ENCODE assay signal across 16 cellular contexts in genomic region chr19:49565261-49565660, GRCh38. TPM values are rescaled to one million over a fixed set of nuclear protein-coding genes. Genes with fewer than 3 reads are reported as not detected.
A peak's percentile ranks its signal among the peaks of the same experiment; 100 is the strongest.
DNase-seq lines count a peak whose midpoint lies in the region; ATAC-seq, FAIRE-seq and TF ChIP-seq lines count a peak whose summit lies in the region.
"Had no signal": no experiment of that assay in that cellular context is flagged by ENCODE, and none has a peak within 500 bp of the region (broad histone marks: within the 10 kb centered on the region; RNA-seq: fewer than 3 reads in every experiment).

No MANE protein-coding gene starts in this region.

- H3K9ac ChIP-seq in K562 (ENCODE audit: insufficient read depth in 1 of 2, low read depth in 2 of 2, low read length in 2 of 2): no peak overlapping the region

- peaks cover 3% of the 10 kb centered on the region for H3K9me1 ChIP-seq in K562 (ENCODE audit: control insufficient read depth, insufficient read depth, low read length)

- no peak for TF ChIP-seq RAD21 in K562 (CRISPR knock-in tag; conservative IDR thresholded peaks at IDR 0.05 in 1 of 2, IDR thresholded peaks at IDR 0.05 in 1 of 2)

- no peak for TF ChIP-seq CTCF in K562 (IDR thresholded peaks at IDR 0.05 in 2 of 3, conservative IDR thresholded peaks at IDR 0.05 in 1 of 3; ENCODE audit: insufficient read depth in 2 of 3, low read depth in 1 of 3, low read length in 3 of 3)
- TF ChIP-seq CTCF in upper lobe of right lung (IDR thresholded peaks at IDR 0.05): no peak

- WGBS in K562 (ENCODE audit: insufficient coverage, low coverage, missing lambda C conversion rate): 47% methylated on average over 4 of the region's 4 CpGs

- H3K4me3 ChIP-seq in K562: no peak overlapping the region
- no peak overlapping the region for H3K4me3 ChIP-seq in upper lobe of right lung

- no peak overlapping the region for H3K27ac ChIP-seq in K562 (ENCODE audit: extremely low read depth, low read depth, low read length)
- H3K27ac ChIP-seq in upper lobe of right lung: peak overlapping the region; percentile 30
- H3K27ac ChIP-seq: neutrophil had no signal

- H3K4me2 ChIP-seq in K562 (ENCODE audit: insufficient read depth, low read length): no peak overlapping the region

- DNase-seq in stimulated activated naive CD4-positive, alpha-beta T cell (lab: John Stamatoyannopoulos, UW): peak in 4 of 6 experiments; percentile 23 to 62 (median 54)
- DNase-seq in stimulated activated naive CD4-positive, alpha-beta T cell treated with Interleukin-2 at 50 U/mL for 16 hours (lab: John Stamatoyannopoulos, UW): no peak
- DNase-seq in K562 (ENCODE audit: extremely low read depth in 1 of 4, low spot score in 3 of 4): no peak
- DNase-seq in left colon: peak; percentile 82 to 83
- DNase-seq in upper lobe of right lung: no peak
- DNase-seq: activated CD8-positive, alpha-beta memory T cell treated with anti-CD3 and anti-CD28 coated beads, Interleukin-2, amount 50 U/mL, for 48 hours; GDM1; NCI-H226; T-helper 9 cell had no signal

- no peak for TF ChIP-seq POLR2A in K562 (conservative IDR thresholded peaks at IDR 0.05)

- in situ Hi-C loops in K562 (cut with MboI): loop anchor here (5.0 kb wide), 1 partner anchor 58 kb away; no protein-coding TSS in a partner anchor

- ATAC-seq in K562 (no peak), left colon (peak; percentile 46), upper lobe of right lung (no peak), HG03342 (IDR thresholded peaks at IDR 0.05; ENCODE audit: unreplicated experiment) (no peak), HG02678 (IDR thresholded peaks at IDR 0.05; ENCODE audit: unreplicated experiment) (no peak), HG02852 (IDR thresholded peaks at IDR 0.05; ENCODE audit: unreplicated experiment) (no peak)

- H3K36me3 ChIP-seq in K562 (ENCODE audit: control insufficient read depth, insufficient read depth, low read length) (peaks cover 28% of the 10 kb centered on the region), upper lobe of right lung (no peaks in the 10 kb centered on the region)

- TF ChIP-seq EP300 in K562 (IDR thresholded peaks at IDR 0.05; ENCODE audit: low read length): no peak

- POLR2A ChIA-PET in K562 (lab: Yijun Ruan, JAX): interaction anchor here (0.6 to 1.1 kb wide), 4 partner anchors 14 to 601 kb away, joined by 3 to 4 read pairs (median 3); partner anchors contain the start of gene RPS11

- H3K27me3 ChIP-seq in K562 (ENCODE audit: control insufficient read depth in 2 of 2, insufficient read depth in 2 of 2, low read length in 2 of 2) (no peaks in the 10 kb centered on the region), upper lobe of right lung (no peaks in the 10 kb centered on the region)
- H3K27me3 ChIP-seq: neutrophil had no signal

- CTCF ChIA-PET in K562 (lab: Yijun Ruan, JAX; ENCODE audit: low intra/inter-chr PET ratio): no interaction called here

- H3K79me2 ChIP-seq in K562 (ENCODE audit: control insufficient read depth, insufficient read depth, low read length): peaks cover 63% of the 10 kb centered on the region

- peaks cover 3% of the 10 kb centered on the region; the same call in 1 of the 2 replicates for H4K20me1 ChIP-seq in K562 (replicated peaks; ENCODE audit: control insufficient read depth, insufficient read depth, low read length)

- no peaks in the 10 kb centered on the region for H3K9me3 ChIP-seq in K562 (replicated peaks; ENCODE audit: control insufficient read depth, insufficient read depth, low read depth, low read length)
- no peaks in the 10 kb centered on the region for H3K9me3 ChIP-seq in upper lobe of right lung
- H3K9me3 ChIP-seq: neutrophil had no signal

- peaks cover 13 to 16% of the 10 kb centered on the region in 2 experiments for H3K4me1 ChIP-seq in K562 (replicated peaks in 1 of 2; ENCODE audit: control insufficient read depth in 2 of 2, insufficient read depth in 2 of 2, low read length in 2 of 2)
- H3K4me1 ChIP-seq in upper lobe of right lung: peaks cover 21% of the 10 kb centered on the region

- intact Hi-C loops in K562 (cut with micrococcal nuclease) (no loop called here), left colon (cut with DNase I, micrococcal nuclease) (no loop called here), upper lobe of right lung (cut with DNase I) (no loop called here)

- BruUV-seq in K562 (replicated peaks; lab: Mats Ljungman, UMichigan): no TSS peak

- FAIRE-seq in K562 (lab: Jason Lieb, UNC): no peak
- FAIRE-seq: islet of Langerhans had no signal

- no peak overlapping the region for H2AFZ ChIP-seq in K562 (ENCODE audit: low read depth, low read length)

RNA-seq across cellular contexts. Expression of gene NOSIP, which starts 15.1 kb away (rescaled TPM):
- total RNA-seq in K562 (2011; cell fraction: chromatin; rRNA removed; ENCODE audit: low replicate concordance): 37.6 and 115 TPM in 2 replicates
- total RNA-seq in K562 (2011; cell fraction: nucleolus; rRNA removed): 84.5 and 91.1 TPM in 2 replicates
- 70.0 and 84.8 TPM in 2 replicates for total RNA-seq in K562 (2011; cell fraction: nucleoplasm; rRNA removed)
- 153 and 184 TPM in 2 replicates for total RNA-seq in K562 (2014; rRNA removed)
- 29.5 and 44.9 TPM in 2 replicates for total RNA-seq in K562 (2014; rRNA removed; fragmentation: Illumina TruSeq; extraction: Trizol)
- total RNA-seq in K562 (2015; rRNA removed; fragmentation: Illumina TruSeq; extraction: Trizol): 109 and 112 TPM in 2 replicates
- 118 and 130 TPM in 2 replicates for total RNA-seq in K562 (2021)
- polyA plus RNA-seq in K562 (2011; rRNA removed): 79.9 and 94.3 TPM in 2 replicates
- polyA plus RNA-seq in K562 (2011; cell fraction: cytosol; rRNA removed): 138 and 295 TPM in 2 replicates
- polyA plus RNA-seq in K562 (2011; cell fraction: nucleus; rRNA removed): 106 and 158 TPM in 2 replicates
- polyA plus RNA-seq in K562 (2012): 116 and 136 TPM in 2 replicates
- polyA plus RNA-seq in K562 (2014; fragmentation: Illumina TruSeq; extraction: Trizol): 56.7 and 111 TPM in 2 replicates
- polyA plus RNA-seq in K562 (2014; fragmentation: Nextera tagmentation; extraction: Ambion mirVana): 10 to 100 TPM; 14.4 to 42.1 TPM
- 147 and 151 TPM in 2 replicates for polyA plus RNA-seq in K562 (2014; rRNA removed)
- polyA minus RNA-seq in K562 (2011; rRNA and poly(A)+ RNA removed): 47.8 and 60.4 TPM in 2 replicates
- 60.8 and 65.8 TPM in 2 replicates for polyA minus RNA-seq in K562 (2011; cell fraction: cytosol; rRNA and poly(A)+ RNA removed)
- 29.6 and 41.9 TPM in 2 replicates for polyA minus RNA-seq in K562 (2011; cell fraction: nucleus; rRNA and poly(A)+ RNA removed)
- 10 to 100 TPM; 62.8 to 66.4 TPM for total RNA-seq in left colon
- total RNA-seq in upper lobe of right lung: 48.7 TPM

RNA-seq across cellular contexts. Expression of gene PRRG2, which starts 15.9 kb away (rescaled TPM):
- 2.2 TPM in 1 of 2 replicates, not detected in the other for total RNA-seq in K562 (2011; cell fraction: chromatin; rRNA removed; ENCODE audit: low replicate concordance)
- total RNA-seq in K562 (2011; cell fraction: nucleolus; rRNA removed): 3.0 and 4.7 TPM in 2 replicates
- 2.6 and 2.9 TPM in 2 replicates for total RNA-seq in K562 (2011; cell fraction: nucleoplasm; rRNA removed)
- 0.73 and 2.3 TPM in 2 replicates for total RNA-seq in K562 (2014; rRNA removed)
- total RNA-seq in K562 (2014; rRNA removed; fragmentation: Illumina TruSeq; extraction: Trizol): 0.33 TPM in 1 of 2 replicates, not detected in the other
- 0.65 and 0.94 TPM in 2 replicates for total RNA-seq in K562 (2015; rRNA removed; fragmentation: Illumina TruSeq; extraction: Trizol)
- total RNA-seq in K562 (2021): 1.1 TPM in 2 replicates
- polyA plus RNA-seq in K562 (2011; rRNA removed): 0.13 and 0.20 TPM in 2 replicates
- 0.29 and 1.2 TPM in 2 replicates for polyA plus RNA-seq in K562 (2011; cell fraction: cytosol; rRNA removed)
- 0.44 and 0.55 TPM in 2 replicates for polyA plus RNA-seq in K562 (2011; cell fraction: nucleus; rRNA removed)
- polyA plus RNA-seq in K562 (2012): 0.35 and 0.48 TPM in 2 replicates
- 0.12 and 0.36 TPM in 2 replicates for polyA plus RNA-seq in K562 (2014; fragmentation: Illumina TruSeq; extraction: Trizol)
- polyA plus RNA-seq in K562 (2014; fragmentation: Nextera tagmentation; extraction: Ambion mirVana): under 1 TPM; 0.06 to 0.11 TPM
- 1.1 and 1.4 TPM in 2 replicates for polyA plus RNA-seq in K562 (2014; rRNA removed)
- polyA minus RNA-seq in K562 (2011; rRNA and poly(A)+ RNA removed): 0.33 and 0.46 TPM in 2 replicates
- 1.4 and 1.5 TPM in 2 replicates for polyA minus RNA-seq in K562 (2011; cell fraction: cytosol; rRNA and poly(A)+ RNA removed)
- polyA minus RNA-seq in K562 (2011; cell fraction: nucleus; rRNA and poly(A)+ RNA removed): 2.2 and 2.6 TPM in 2 replicates
- total RNA-seq in left colon: 10 to 100 TPM; 22.4 to 26.1 TPM
- 10.1 TPM for total RNA-seq in upper lobe of right lung
- total RNA-seq: M059J had no signal
- polyA plus RNA-seq: fibroblast of lung had no signal

RNA-seq across cellular contexts. Expression of gene PRR12, which starts 25.7 kb away (rescaled TPM):
- total RNA-seq in K562 (2011; cell fraction: chromatin; rRNA removed; ENCODE audit: low replicate concordance): 7.0 and 14.7 TPM in 2 replicates
- 4.5 and 4.9 TPM in 2 replicates for total RNA-seq in K562 (2011; cell fraction: nucleolus; rRNA removed)
- total RNA-seq in K562 (2011; cell fraction: nucleoplasm; rRNA removed): 5.6 and 6.6 TPM in 2 replicates
- 1.5 and 2.8 TPM in 2 replicates for total RNA-seq in K562 (2014; rRNA removed)
- 0.29 and 0.33 TPM in 2 replicates for total RNA-seq in K562 (2014; rRNA removed; fragmentation: Illumina TruSeq; extraction: Trizol)
- 0.98 and 1.7 TPM in 2 replicates for total RNA-seq in K562 (2015; rRNA removed; fragmentation: Illumina TruSeq; extraction: Trizol)
- total RNA-seq in K562 (2021): 18.8 and 21.1 TPM in 2 replicates
- polyA plus RNA-seq in K562 (2011; rRNA removed): 0.24 and 0.57 TPM in 2 replicates
- 0.13 and 0.40 TPM in 2 replicates for polyA plus RNA-seq in K562 (2011; cell fraction: cytosol; rRNA removed)
- polyA plus RNA-seq in K562 (2011; cell fraction: nucleus; rRNA removed): 1.9 and 3.1 TPM in 2 replicates
- 8.8 and 10.2 TPM in 2 replicates for polyA plus RNA-seq in K562 (2012)
- polyA plus RNA-seq in K562 (2014; fragmentation: Illumina TruSeq; extraction: Trizol): 3.0 and 6.1 TPM in 2 replicates
- under 1 TPM; 0.01 TPM for polyA plus RNA-seq in K562 (2014; fragmentation: Nextera tagmentation; extraction: Ambion mirVana)
- polyA plus RNA-seq in K562 (2014; rRNA removed): 4.7 and 7.0 TPM in 2 replicates
- polyA minus RNA-seq in K562 (2011; rRNA and poly(A)+ RNA removed): 0.21 and 0.25 TPM in 2 replicates
- 3.7 and 5.3 TPM in 2 replicates for polyA minus RNA-seq in K562 (2011; cell fraction: cytosol; rRNA and poly(A)+ RNA removed)
- polyA minus RNA-seq in K562 (2011; cell fraction: nucleus; rRNA and poly(A)+ RNA removed): 0.81 and 3.3 TPM in 2 replicates
- total RNA-seq in left colon: 10 to 100 TPM; 20.5 to 26.4 TPM
- total RNA-seq in upper lobe of right lung: 30.9 TPM

RNA-seq across cellular contexts. Expression of gene RCN3, which starts 37.5 kb away (rescaled TPM):
- 2.7 and 4.6 TPM in 2 replicates for total RNA-seq in K562 (2011; cell fraction: chromatin; rRNA removed; ENCODE audit: low replicate concordance)
- total RNA-seq in K562 (2011; cell fraction: nucleolus; rRNA removed): 6.2 and 9.2 TPM in 2 replicates
- total RNA-seq in K562 (2011; cell fraction: nucleoplasm; rRNA removed): 6.4 and 6.9 TPM in 2 replicates
- 14.1 and 17.7 TPM in 2 replicates for total RNA-seq in K562 (2014; rRNA removed)
- 0.70 and 1.3 TPM in 2 replicates for total RNA-seq in K562 (2014; rRNA removed; fragmentation: Illumina TruSeq; extraction: Trizol)
- total RNA-seq in K562 (2015; rRNA removed; fragmentation: Illumina TruSeq; extraction: Trizol): 2.6 and 3.2 TPM in 2 replicates
- total RNA-seq in K562 (2021): 9.0 TPM in 2 replicates
- polyA plus RNA-seq in K562 (2011; rRNA removed): 1.6 and 3.3 TPM in 2 replicates
- 4.5 and 6.6 TPM in 2 replicates for polyA plus RNA-seq in K562 (2011; cell fraction: cytosol; rRNA removed)
- 5.2 TPM in 2 replicates for polyA plus RNA-seq in K562 (2011; cell fraction: nucleus; rRNA removed)
- polyA plus RNA-seq in K562 (2012): 4.2 and 4.7 TPM in 2 replicates
- 2.0 and 6.4 TPM in 2 replicates for polyA plus RNA-seq in K562 (2014; fragmentation: Illumina TruSeq; extraction: Trizol)
- under 1 TPM; 0.43 to 0.76 TPM for polyA plus RNA-seq in K562 (2014; fragmentation: Nextera tagmentation; extraction: Ambion mirVana)
- 4.9 and 6.8 TPM in 2 replicates for polyA plus RNA-seq in K562 (2014; rRNA removed)
- 0.15 and 0.25 TPM in 2 replicates for polyA minus RNA-seq in K562 (2011; rRNA and poly(A)+ RNA removed)
- 3.2 and 8.5 TPM in 2 replicates for polyA minus RNA-seq in K562 (2011; cell fraction: cytosol; rRNA and poly(A)+ RNA removed)
- polyA minus RNA-seq in K562 (2011; cell fraction: nucleus; rRNA and poly(A)+ RNA removed): 1.5 and 2.7 TPM in 2 replicates
- 10 to 100 TPM; 18.2 to 21.7 TPM for total RNA-seq in left colon
- 22.1 TPM for total RNA-seq in upper lobe of right lung

RNA-seq across cellular contexts. Expression of gene FCGRT, which starts 52.8 kb away (rescaled TPM):
- 2.5 and 8.7 TPM in 2 replicates for total RNA-seq in K562 (2011; cell fraction: chromatin; rRNA removed; ENCODE audit: low replicate concordance)
- total RNA-seq in K562 (2011; cell fraction: nucleolus; rRNA removed): 5.9 and 8.0 TPM in 2 replicates
- total RNA-seq in K562 (2011; cell fraction: nucleoplasm; rRNA removed): 4.7 and 6.6 TPM in 2 replicates
- total RNA-seq in K562 (2014; rRNA removed) (0.77 and 2.8 TPM in 2 replicates), K562 (2014; rRNA removed; fragmentation: Illumina TruSeq; extraction: Trizol) (0.38 and 1.1 TPM in 2 replicates), K562 (2015; rRNA removed; fragmentation: Illumina TruSeq; extraction: Trizol) (1.2 and 1.7 TPM in 2 replicates), K562 (2021) (2.2 and 4.0 TPM in 2 replicates), left colon (100 to 1,000 TPM; 411 to 508 TPM), upper lobe of right lung (320 TPM)
- polyA plus RNA-seq in K562 (2011; rRNA removed) (1.0 and 8.6 TPM in 2 replicates), K562 (2014; fragmentation: Illumina TruSeq; extraction: Trizol) (1.4 and 1.6 TPM in 2 replicates), K562 (2014; fragmentation: Nextera tagmentation; extraction: Ambion mirVana) (under 1 TPM; 0.11 to 0.18 TPM), K562 (2014; rRNA removed) (1.8 and 2.2 TPM in 2 replicates)
- polyA plus RNA-seq in K562 (2011; cell fraction: cytosol; rRNA removed): 2.7 and 9.7 TPM in 2 replicates
- polyA plus RNA-seq in K562 (2011; cell fraction: nucleus; rRNA removed): 3.4 and 18.3 TPM in 2 replicates
- polyA plus RNA-seq in K562 (2012): 3.5 and 7.8 TPM in 2 replicates
- 0.56 and 3.3 TPM in 2 replicates for polyA minus RNA-seq in K562 (2011; rRNA and poly(A)+ RNA removed)
- 1.4 and 10.9 TPM in 2 replicates for polyA minus RNA-seq in K562 (2011; cell fraction: cytosol; rRNA and poly(A)+ RNA removed)
- polyA minus RNA-seq in K562 (2011; cell fraction: nucleus; rRNA and poly(A)+ RNA removed): 0.40 and 2.1 TPM in 2 replicates

Comparison
In these comparisons a context has a peak if more than half of its experiments do, and no peak if none do; other contexts are left out.
1. DNase-seq: peak in stimulated activated naive CD4-positive, alpha-beta T cell (4 of 6) and left colon (2 of 2); none in stimulated activated naive CD4-positive, alpha-beta T cell treated with Interleukin-2 at 50 U/mL for 16 hours (single experiment), K562 (0 of 4) and upper lobe of right lung (single experiment).